In genomic region chr6:143478479-143479062, GRCh38 we compare ENCODE assay signal across 27 cellular contexts. TPM values are rescaled to one million over a fixed set of nuclear protein-coding genes. Genes with fewer than 3 reads are reported as not detected.
DNase-seq lines count a peak whose midpoint lies in the region; ATAC-seq and TF ChIP-seq lines count a peak whose summit lies in the region.
"Had no signal": no experiment of that assay in that cellular context is flagged by ENCODE, and none has a peak within 500 bp of the region (broad histone marks: within the 10 kb centered on the region; RNA-seq: fewer than 3 reads in every experiment).

No MANE protein-coding gene starts in this region.

- H3K27ac Mint-ChIP-seq in stimulated activated naive B cell treated with anti-CD40 and anti-IgM and Interleukin-4, amounts not matched to agents 10 μg/mL and 1 μg/mL and 100 μg/mL, for 72 hours: no peak overlapping the region
- H3K27ac Mint-ChIP-seq: activated naive CD8-positive, alpha-beta T cell treated with anti-CD3 and anti-CD28 coated beads, Interleukin-2, amount 50 U/mL, for 24 hours; activated T-cell treated with anti-CD3 and anti-CD28 coated beads, Interleukin-2, amount 50 U/mL, for 72 hours; HFFc6; nephron had no signal

- peaks cover 9 to 20% of the 10 kb centered on the region in 2 donors for H3K4me1 Mint-ChIP-seq in stimulated activated naive B cell treated with anti-CD40 and anti-IgM and Interleukin-4, amounts not matched to agents 10 μg/mL and 1 μg/mL and 100 μg/mL, for 72 hours
- H3K4me1 Mint-ChIP-seq: activated naive CD8-positive, alpha-beta T cell treated with anti-CD3 and anti-CD28 coated beads, Interleukin-2, amount 50 U/mL, for 24 hours; nephron had no signal

- ATAC-seq in GM18858 (IDR thresholded peaks at IDR 0.05; ENCODE audit: unreplicated experiment) (peak; percentile 49), HG02610 (IDR thresholded peaks at IDR 0.05; ENCODE audit: unreplicated experiment) (peak; percentile 71)
- peak; percentile 84 to 89 for ATAC-seq in stimulated activated naive B cell treated with anti-CD40 and anti-IgM and Interleukin-4, amounts not matched to agents 10 μg/mL and 1 μg/mL and 100 μg/mL, for 72 hours (replicated peaks)
- ATAC-seq: activated naive CD8-positive, alpha-beta T cell treated with anti-CD3 and anti-CD28 coated beads, Interleukin-2, amount 50 U/mL, for 24 hours; activated T-cell treated with anti-CD3 and anti-CD28 coated beads, Interleukin-2, amount 50 U/mL, for 72 hours; left colon had no signal

- peak overlapping the region; percentile 81 for H3K4me2 ChIP-seq in OCI-LY3 (ENCODE audit: low read length)
- H3K4me2 ChIP-seq: PC-9 had no signal

- peak overlapping the region; percentile 72; the same call in 1 of the 2 replicates for H3K9ac ChIP-seq in OCI-LY3 (ENCODE audit: low read length)

- no peaks in the 10 kb centered on the region for H3K27me3 Mint-ChIP-seq in stimulated activated naive B cell treated with anti-CD40 and anti-IgM and Interleukin-4, amounts not matched to agents 10 μg/mL and 1 μg/mL and 100 μg/mL, for 72 hours
- H3K27me3 Mint-ChIP-seq: activated naive CD8-positive, alpha-beta T cell treated with anti-CD3 and anti-CD28 coated beads, Interleukin-2, amount 50 U/mL, for 24 hours; IgD-negative memory B cell had no signal

- no peaks in the 10 kb centered on the region for H4K20me1 ChIP-seq in OCI-LY3 (ENCODE audit: insufficient read depth, low read length)

- peak overlapping the region; percentile 99 for H3K27ac ChIP-seq in OCI-LY3 (ENCODE audit: low read length)
- H3K27ac ChIP-seq: cardiac muscle cell, colonic mucosa, PC-9, SK-N-MC, transverse colon had no signal

- H3K36me3 ChIP-seq in OCI-LY3 (replicated peaks; ENCODE audit: low read depth, low read length): peaks cover 31% of the 10 kb centered on the region
- H3K36me3 ChIP-seq: cardiac muscle cell, colonic mucosa had no signal

- H3K27me3 ChIP-seq in OCI-LY3 (ENCODE audit: low read depth, low read length): no peaks in the 10 kb centered on the region
- H3K27me3 ChIP-seq: cardiac muscle cell, colonic mucosa, transverse colon had no signal

- H3K9me3 ChIP-seq in OCI-LY3 (ENCODE audit: insufficient read depth, low read length): no peaks in the 10 kb centered on the region
- H3K9me3 ChIP-seq: colonic mucosa, transverse colon had no signal

- TF ChIP-seq CTCF in OCI-LY3 (IDR thresholded peaks at IDR 0.05; ENCODE audit: low read depth, low read length): no peak

- no peak for DNase-seq in stimulated activated naive B cell treated with anti-CD40 and anti-IgM and Interleukin-4, amounts not matched to agents 10 μg/mL and 1 μg/mL and 100 μg/mL, for 72 hours
- DNase-seq in HUDEP-2 (lab: John Stamatoyannopoulos, UW; ENCODE audit: unreplicated experiment in 76 of 76) (no peak), HT-29 (ENCODE audit: low spot score) (no peak), NCI-H2107 treated with DMSO at 0.1 percent for 48 hours (lab: John Stamatoyannopoulos, UW; ENCODE audit: unreplicated experiment) (no peak)
- DNase-seq: activated CD4-positive, alpha-beta T cell treated with anti-CD3 and anti-CD28 coated beads, Interleukin-2, amount 50 U/mL, for 48 hours; activated CD4-positive, CD25-positive, alpha-beta regulatory T cell treated with anti-CD3 and anti-CD28 coated beads, Interleukin-2, amount 50 U/mL, for 72 hours; activated naive CD8-positive, alpha-beta T cell treated with anti-CD3 and anti-CD28 coated beads, Interleukin-2, amount 50 U/mL, for 24 hours; activated T-cell treated with anti-CD3 and anti-CD28 coated beads, Interleukin-2, amount 50 U/mL, for 72 hours; C1 segment of cervical spinal cord; colonic mucosa; COR-L47; effector CD4-positive, alpha-beta T cell; HFFc6; hypothalamus; left colon; mammary epithelial cell; NCI-H1048; PC-9; stimulated activated CD4-positive, alpha-beta T cell treated with anti-CD3 and anti-CD28 coated beads, Interleukin-4, amount 100 ng/mL, for 24 hours; transverse colon had no signal

- peaks cover 33 to 37% of the 10 kb centered on the region in 2 donors for H3K36me3 Mint-ChIP-seq in stimulated activated naive B cell treated with anti-CD40 and anti-IgM and Interleukin-4, amounts not matched to agents 10 μg/mL and 1 μg/mL and 100 μg/mL, for 72 hours

- H3K9me3 Mint-ChIP-seq in stimulated activated naive B cell treated with anti-CD40 and anti-IgM and Interleukin-4, amounts not matched to agents 10 μg/mL and 1 μg/mL and 100 μg/mL, for 72 hours: no peaks in the 10 kb centered on the region
- H3K9me3 Mint-ChIP-seq: activated naive CD8-positive, alpha-beta T cell treated with anti-CD3 and anti-CD28 coated beads, Interleukin-2, amount 50 U/mL, for 24 hours; activated T-cell treated with anti-CD3 and anti-CD28 coated beads, Interleukin-2, amount 50 U/mL, for 72 hours; HFFc6; IgD-negative memory B cell; nephron had no signal

- H3K4me1 ChIP-seq in OCI-LY3 (ENCODE audit: low read length): peaks cover 38% of the 10 kb centered on the region
- H3K4me1 ChIP-seq: colonic mucosa, transverse colon had no signal

- no peak overlapping the region for H2AFZ ChIP-seq in OCI-LY3 (ENCODE audit: low read depth, low read length)
- H2AFZ ChIP-seq: PC-9 had no signal

- H3K4me3 ChIP-seq in OCI-LY3 (ENCODE audit: low read length): peak overlapping the region; percentile 39
- H3K4me3 ChIP-seq: cardiac muscle cell, colonic mucosa, PC-9, SK-N-MC, transverse colon had no signal

- H3K79me2 ChIP-seq in OCI-LY3 (ENCODE audit: low read length): no peaks in the 10 kb centered on the region

- H3K4me3 Mint-ChIP-seq in stimulated activated naive B cell treated with anti-CD40 and anti-IgM and Interleukin-4, amounts not matched to agents 10 μg/mL and 1 μg/mL and 100 μg/mL, for 72 hours: no peak overlapping the region
- H3K4me3 Mint-ChIP-seq: activated naive CD8-positive, alpha-beta T cell treated with anti-CD3 and anti-CD28 coated beads, Interleukin-2, amount 50 U/mL, for 24 hours; activated T-cell treated with anti-CD3 and anti-CD28 coated beads, Interleukin-2, amount 50 U/mL, for 72 hours; HFFc6; IgD-negative memory B cell; nephron had no signal

RNA-seq across cellular contexts. Expression of gene PEX3, which starts 28.0 kb away (rescaled TPM):
- total RNA-seq in HT-29 (2014; rRNA removed; shearing (Covaris generic)): 10.5 and 17.0 TPM in 2 replicates

RNA-seq across cellular contexts. Expression of gene ADAT2, which starts 28.1 kb away (rescaled TPM):
- total RNA-seq in HT-29 (2014; rRNA removed; shearing (Covaris generic)): 4.1 and 4.2 TPM in 2 replicates

RNA-seq across cellular contexts. Expression of gene FUCA2, which starts 32.9 kb away (rescaled TPM):
- total RNA-seq in HT-29 (2014; rRNA removed; shearing (Covaris generic)): 44.7 and 53.8 TPM in 2 replicates
